Comparison of ENCODE assay signal across 22 cellular contexts in the genomic region with DNA sequence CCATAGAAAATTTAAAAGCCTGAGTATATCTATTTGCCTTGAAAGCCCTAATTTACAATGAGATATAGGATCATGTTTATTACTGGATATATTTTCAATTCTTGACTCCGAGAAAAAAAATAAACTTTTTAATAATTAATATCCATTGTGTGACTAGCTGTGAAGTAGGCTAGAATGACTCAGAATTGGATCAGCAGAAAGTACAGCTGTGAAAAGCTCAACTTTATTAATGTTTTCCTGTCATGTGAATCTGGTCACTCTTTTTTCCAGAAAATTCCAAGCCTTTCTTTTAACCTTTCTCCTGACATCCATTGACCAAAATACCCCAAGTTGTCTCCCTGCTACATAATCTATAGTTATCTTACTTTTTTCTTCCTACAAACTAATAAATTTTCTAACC.
DNase-seq lines count a peak whose midpoint lies in the region; ATAC-seq and TF ChIP-seq lines count a peak whose summit lies in the region.
"Had no signal": no experiment of that assay in that cellular context is flagged by ENCODE, and none has a peak within 500 bp of the region (broad histone marks: within the 10 kb centered on the region; RNA-seq: fewer than 3 reads in every experiment).

No MANE protein-coding gene starts in this region.

- H3K27ac ChIP-seq in PC-3 (ENCODE audit: low read length) (no peak overlapping the region), epithelial cell of prostate (peak overlapping the region; percentile 21), testis (no peak overlapping the region), SK-N-SH (ENCODE audit: low read depth in 2 of 2, low read length in 1 of 2) (no peak overlapping the region)
- H3K27ac ChIP-seq: brain microvascular endothelial cell, coronary artery had no signal

- TF ChIP-seq RAD21 in SK-N-SH (IDR thresholded peaks at IDR 0.05; ENCODE audit: low read length), result no peak

- no peaks in the 10 kb centered on the region for H3K79me2 ChIP-seq in PC-3 (ENCODE audit: low read length)
- H3K79me2 ChIP-seq in SK-N-SH (ENCODE audit: insufficient read depth), result no peaks in the 10 kb centered on the region

- 89 to 96% methylated on average over 1 of the region's 1 CpG for WGBS in testis, 2 donors
- WGBS in SK-N-SH (ENCODE audit: low lambda C conversion rate), result 83% methylated on average over 1 of the region's 1 CpG

- TF ChIP-seq CTCF in PC-3 (conservative IDR thresholded peaks at IDR 0.05; ENCODE audit: low read depth, low read length), result no peak
- TF ChIP-seq CTCF in testis (IDR thresholded peaks at IDR 0.05), result no peak
- no peak for TF ChIP-seq CTCF in SK-N-SH (IDR thresholded peaks at IDR 0.05)

- H3F3A ChIP-seq in PC-3 (ENCODE audit: low read length, unreplicated experiment) (no peaks in the 10 kb centered on the region), SK-N-SH (replicated peaks; ENCODE audit: insufficient read depth) (peaks cover 34% of the 10 kb centered on the region)

- CTCF ChIA-PET in PC-3 (lab: Charles Lee), result no interaction called here
- CTCF ChIA-PET in SK-N-SH (lab: Yijun Ruan, JAX), result interaction anchor here (1.1 to 1.5 kb wide), 3 partner anchors 9 to 16 kb away, joined by 3 to 5 read pairs (median 4); no protein-coding TSS in a partner anchor

- intact Hi-C loops in PC-3 (cut with micrococcal nuclease), result no loop called here
- intact Hi-C loops in testis (cut with DNase I; ENCODE audit: low total_unique reads), result no loop called here

- H3K9me2 ChIP-seq in PC-3 (replicated peaks; ENCODE audit: low read length), result no peaks in the 10 kb centered on the region
- H3K9me2 ChIP-seq in SK-N-SH, result no peaks in the 10 kb centered on the region

- H3K27me3 ChIP-seq in PC-3 (ENCODE audit: low read length) (no peaks in the 10 kb centered on the region), testis (no peaks in the 10 kb centered on the region), SK-N-SH (ENCODE audit: insufficient read depth) (no peaks in the 10 kb centered on the region)
- H3K27me3 ChIP-seq: brain microvascular endothelial cell had no signal

- DNase-seq in EH (ENCODE audit: low read depth) (peak; percentile 49), PC-3 (no peak), epithelial cell of prostate (ENCODE audit: low read depth, low spot score) (no peak), myocyte (ENCODE audit: low read depth) (peak; percentile 53), testis (no peak), RPMI8226 (no peak), SK-N-SH (no peak)
- no peak for DNase-seq in effector memory CD8-positive, alpha-beta T cell
- DNase-seq: activated CD4-positive, alpha-beta T cell treated with anti-CD3 and anti-CD28 coated beads, Interleukin-2, amount 10 ng/mL, durations not matched to agents 24 days and 14 days; brain microvascular endothelial cell; CD4-positive, alpha-beta T cell; H9; midbrain; NCI-H1417 treated with DMSO at 0.1 percent for 48 hours; NCI-H526 treated with DMSO at 0.1 percent for 48 hours; nephron progenitor cell; posterior cingulate gyrus; SIG-M5 had no signal

- TF ChIP-seq EP300 in SK-N-SH (IDR thresholded peaks at IDR 0.05; ENCODE audit: borderline replicate concordance in 1 of 2, low read depth in 1 of 2, low read length in 1 of 2), result no peak

- no peak overlapping the region for H3K4me3 ChIP-seq in PC-3 (ENCODE audit: low read length)
- no peak overlapping the region for H3K4me3 ChIP-seq in testis
- H3K4me3 ChIP-seq in SK-N-SH (ENCODE audit: low read depth in 2 of 2, low read length in 1 of 2), result no peak overlapping the region
- H3K4me3 ChIP-seq: coronary artery had no signal

- H3K27ac Mint-ChIP-seq in effector memory CD8-positive, alpha-beta T cell, result no peak overlapping the region
- H3K27ac Mint-ChIP-seq: activated CD4-positive, alpha-beta T cell treated with anti-CD3 and anti-CD28 coated beads, Interleukin-2, amount 10 ng/mL, durations not matched to agents 24 days and 14 days; activated T-helper 2 cell treated with anti-CD3 and anti-CD28 coated beads, Interferon-gamma antibody, Interleukin-2, Interleukin-4, amounts not matched to agents 10 μg/mL and 5 μg/mL and 100 μg/mL, durations not matched to agents 14 hours and 24 hours and 36 hours; CD4-positive, alpha-beta T cell; H9; stimulated activated effector memory CD8-positive, alpha-beta T cell treated with anti-CD3 and anti-CD28 coated beads, Interleukin-12 subunit alpha, Interleukin-12 subunit beta, amount 100 ng/mL, for 72 hours had no signal

- no peaks in the 10 kb centered on the region for H3K4me1 Mint-ChIP-seq in effector memory CD8-positive, alpha-beta T cell (ENCODE audit: low read depth in 2 of 2)
- H3K4me1 Mint-ChIP-seq: activated CD4-positive, alpha-beta T cell treated with anti-CD3 and anti-CD28 coated beads, Interleukin-2, amount 10 ng/mL, durations not matched to agents 24 days and 14 days; H9; stimulated activated effector memory CD8-positive, alpha-beta T cell treated with anti-CD3 and anti-CD28 coated beads, Interleukin-12 subunit alpha, Interleukin-12 subunit beta, amount 100 ng/mL, for 72 hours had no signal

- no TSS peak for BruUV-seq in PC-3 (replicated peaks; lab: Mats Ljungman, UMichigan)

- peaks cover 13% of the 10 kb centered on the region for H3K4me1 ChIP-seq in PC-3 (ENCODE audit: insufficient read depth, low read length)
- no peaks in the 10 kb centered on the region for H3K4me1 ChIP-seq in testis
- peaks cover 0 to 12% of the 10 kb centered on the region in 2 experiments; a peak in 3 of 4 replicates for H3K4me1 ChIP-seq in SK-N-SH (ENCODE audit: control insufficient read depth in 1 of 2, insufficient read depth in 2 of 2, low read depth in 1 of 2, low read length in 1 of 2)

- H3K9me3 ChIP-seq in PC-3 (ENCODE audit: low read length) (no peaks in the 10 kb centered on the region), testis (no peaks in the 10 kb centered on the region), SK-N-SH (no peaks in the 10 kb centered on the region)

- no peak overlapping the region for H3K4me3 Mint-ChIP-seq in effector memory CD8-positive, alpha-beta T cell
- H3K4me3 Mint-ChIP-seq: activated CD4-positive, alpha-beta T cell treated with anti-CD3 and anti-CD28 coated beads, Interleukin-2, amount 10 ng/mL, durations not matched to agents 24 days and 14 days; CD4-positive, alpha-beta T cell; H9; nephron progenitor cell; stimulated activated effector memory CD8-positive, alpha-beta T cell treated with anti-CD3 and anti-CD28 coated beads, Interleukin-12 subunit alpha, Interleukin-12 subunit beta, amount 100 ng/mL, for 72 hours had no signal

- POLR2A ChIA-PET in PC-3 (lab: Charles Lee; ENCODE audit: unreplicated experiment) (interaction anchor here (0.7 kb wide), 1 partner anchor 21 kb away, joined by 3 read pairs; no protein-coding TSS in a partner anchor), SK-N-SH (lab: Yijun Ruan, JAX) (no interaction called here)

- no peaks in the 10 kb centered on the region for H3K27me3 Mint-ChIP-seq in effector memory CD8-positive, alpha-beta T cell
- H3K27me3 Mint-ChIP-seq: activated CD4-positive, alpha-beta T cell treated with anti-CD3 and anti-CD28 coated beads, Interleukin-2, amount 10 ng/mL, durations not matched to agents 24 days and 14 days; CD4-positive, alpha-beta T cell had no signal

- H2AFZ ChIP-seq in PC-3 (ENCODE audit: low read length) (no peak overlapping the region), SK-N-SH (ENCODE audit: low read depth) (no peak overlapping the region)

- H3K36me3 Mint-ChIP-seq in effector memory CD8-positive, alpha-beta T cell (ENCODE audit: insufficient read depth), result no peaks in the 10 kb centered on the region
- H3K36me3 Mint-ChIP-seq: stimulated activated effector memory CD8-positive, alpha-beta T cell treated with anti-CD3 and anti-CD28 coated beads, Interleukin-12 subunit alpha, Interleukin-12 subunit beta, amount 100 ng/mL, for 72 hours had no signal

- no peak overlapping the region for H3K9ac ChIP-seq in PC-3 (ENCODE audit: low read length)
- no peak overlapping the region for H3K9ac ChIP-seq in SK-N-SH

- TF ChIP-seq POLR2A in testis (IDR thresholded peaks at IDR 0.05), result no peak

- no peak overlapping the region for H3K4me2 ChIP-seq in PC-3 (ENCODE audit: low read length)
- H3K4me2 ChIP-seq in SK-N-SH, result no peak overlapping the region

- peaks cover 0 to 4% of the 10 kb centered on the region in 2 donors for H3K9me3 Mint-ChIP-seq in effector memory CD8-positive, alpha-beta T cell
- H3K9me3 Mint-ChIP-seq: activated CD4-positive, alpha-beta T cell treated with anti-CD3 and anti-CD28 coated beads, Interleukin-2, amount 10 ng/mL, durations not matched to agents 24 days and 14 days; activated T-helper 2 cell treated with anti-CD3 and anti-CD28 coated beads, Interferon-gamma antibody, Interleukin-2, Interleukin-4, amounts not matched to agents 10 μg/mL and 5 μg/mL and 100 μg/mL, durations not matched to agents 14 hours and 24 hours and 36 hours; CD4-positive, alpha-beta T cell; H9; nephron progenitor cell; stimulated activated effector memory CD8-positive, alpha-beta T cell treated with anti-CD3 and anti-CD28 coated beads, Interleukin-12 subunit alpha, Interleukin-12 subunit beta, amount 100 ng/mL, for 72 hours had no signal

- no peaks in the 10 kb centered on the region for H4K20me1 ChIP-seq in PC-3 (ENCODE audit: low read length)
- H4K20me1 ChIP-seq in SK-N-SH (ENCODE audit: insufficient read depth), result no peaks in the 10 kb centered on the region

- H3K36me3 ChIP-seq in PC-3 (ENCODE audit: low read depth, low read length) (peaks cover 1% of the 10 kb centered on the region), testis (ENCODE audit: low read depth, missing control alignments) (no peaks in the 10 kb centered on the region), SK-N-SH (replicated peaks in 1 of 2; ENCODE audit: control insufficient read depth in 1 of 2, insufficient read depth in 2 of 2, low read length in 1 of 2) (peaks cover 55% of the 10 kb centered on the region in 2 experiments)
- H3K36me3 ChIP-seq: brain microvascular endothelial cell had no signal

- ATAC-seq in PC-3, result peak; percentile 35; the same call in 1 of the 2 replicates
- ATAC-seq in effector memory CD8-positive, alpha-beta T cell (replicated peaks), result no peak
- ATAC-seq: left lobe of liver; stimulated activated effector memory CD8-positive, alpha-beta T cell treated with anti-CD3 and anti-CD28 coated beads, Interleukin-12 subunit alpha, Interleukin-12 subunit beta, amount 100 ng/mL, for 72 hours had no signal

TF ChIP-seq in SK-N-SH, 30 proteins besides CTCF, POLR2A, EP300 and RAD21 (continues in another document):
- TF ChIP-seq RFX5 (IDR thresholded peaks at IDR 0.05; ENCODE audit: low read length), result no peak
- no peak for TF ChIP-seq TAF1 (IDR thresholded peaks at IDR 0.05; ENCODE audit: borderline replicate concordance, low read depth, low read length)

Comparison
In these comparisons a context has a peak if more than half of its experiments do, and no peak if none do; other contexts are left out.
1. DNase-seq: peak in EH (single experiment) and myocyte (single experiment); none in PC-3 (single experiment), epithelial cell of prostate (single experiment), testis (single experiment), effector memory CD8-positive, alpha-beta T cell (0 of 3), RPMI8226 (single experiment) and SK-N-SH (single experiment).